25 cellular contexts compared by ENCODE assay signal in genomic region chr5:88235346-88235745, GRCh38.
"Had no signal": no experiment of that assay in that cellular context is flagged by ENCODE, and none has a peak within 500 bp of the region (broad histone marks: within the 10 kb centered on the region; RNA-seq: fewer than 3 reads in every experiment).

No MANE protein-coding gene starts in this region.

- H3K27ac ChIP-seq: adrenal gland, SK-N-MC, VCaP had no signal

- H3K4me3 ChIP-seq: adrenal gland, SK-N-MC had no signal

- H3K27ac Mint-ChIP-seq: activated CD8-positive, alpha-beta T cell treated with anti-CD3 and anti-CD28 coated beads, Interleukin-2, amount 10 ng/mL, durations not matched to agents 7 days and 5 days; activated naive CD8-positive, alpha-beta T cell treated with anti-CD3 and anti-CD28 coated beads, Interleukin-2, amount 10 ng/mL, durations not matched to agents 7 days and 5 days; T-cell had no signal

- H3K9me3 ChIP-seq: adrenal gland had no signal

- H3K4me1 ChIP-seq: adrenal gland had no signal

- ATAC-seq: activated CD4-positive, CD25-positive, alpha-beta regulatory T cell treated with anti-CD3 and anti-CD28 coated beads, Interleukin-2, amount 50 U/mL, for 24 hours; activated CD8-positive, alpha-beta T cell treated with anti-CD3 and anti-CD28 coated beads, Interleukin-2, amount 10 ng/mL, durations not matched to agents 7 days and 5 days; Panc1; Right ventricle myocardium inferior; T-cell had no signal

- H3K36me3 ChIP-seq: adrenal gland had no signal

- H3K9me3 Mint-ChIP-seq: activated naive CD8-positive, alpha-beta T cell treated with anti-CD3 and anti-CD28 coated beads, Interleukin-2, amount 10 ng/mL, durations not matched to agents 7 days and 5 days; T-cell had no signal

- H3K27me3 ChIP-seq: adrenal gland had no signal

- DNase-seq: activated CD4-positive, alpha-beta T cell treated with anti-CD3 and anti-CD28 coated beads for 4 hours; activated CD8-positive, alpha-beta memory T cell treated with anti-CD3 and anti-CD28 coated beads, Interleukin-2, amount 50 U/mL, for 48 hours; activated CD8-positive, alpha-beta T cell treated with anti-CD3 and anti-CD28 coated beads, Interleukin-2, amount 10 ng/mL, durations not matched to agents 7 days and 5 days; activated naive CD4-positive, alpha-beta T cell treated with anti-CD3 and anti-CD28 coated beads, Interleukin-2, amount 50 U/mL, for 16 hours; activated naive CD8-positive, alpha-beta T cell treated with anti-CD3 and anti-CD28 coated beads, Interleukin-2, amount 10 ng/mL, durations not matched to agents 7 days and 5 days; activated T-cell treated with anti-CD3 and anti-CD28 coated beads, Interleukin-2, amount 50 U/mL, for 1 hour; adrenal gland; anterior cingulate cortex; NCI-H1092; NCI-H1417; NCI-H1930; NCI-H2171; NCI-H2227 treated with DMSO at 0.1 percent for 48 hours; NCI-H446 treated with DMSO at 0.1 percent for 48 hours; NCI-H524 treated with DMSO at 0.1 percent for 48 hours; NCI-H748 treated with DMSO at 0.1 percent for 48 hours; NK-92 treated with Interleukin-12 subunit alpha and Interleukin-12 subunit beta, amount 100 ng/mL, for 24 hours; OCI-M1; RPMI8226; T-cell had no signal

- H3K4me3 Mint-ChIP-seq: activated CD8-positive, alpha-beta T cell treated with anti-CD3 and anti-CD28 coated beads, Interleukin-2, amount 10 ng/mL, durations not matched to agents 7 days and 5 days; activated naive CD8-positive, alpha-beta T cell treated with anti-CD3 and anti-CD28 coated beads, Interleukin-2, amount 10 ng/mL, durations not matched to agents 7 days and 5 days; T-cell had no signal

- H3K27me3 Mint-ChIP-seq: activated naive CD8-positive, alpha-beta T cell treated with anti-CD3 and anti-CD28 coated beads, Interleukin-2, amount 10 ng/mL, durations not matched to agents 7 days and 5 days; T-cell had no signal
